ENCODE assay signal across 8 cellular contexts in the genomic region with DNA sequence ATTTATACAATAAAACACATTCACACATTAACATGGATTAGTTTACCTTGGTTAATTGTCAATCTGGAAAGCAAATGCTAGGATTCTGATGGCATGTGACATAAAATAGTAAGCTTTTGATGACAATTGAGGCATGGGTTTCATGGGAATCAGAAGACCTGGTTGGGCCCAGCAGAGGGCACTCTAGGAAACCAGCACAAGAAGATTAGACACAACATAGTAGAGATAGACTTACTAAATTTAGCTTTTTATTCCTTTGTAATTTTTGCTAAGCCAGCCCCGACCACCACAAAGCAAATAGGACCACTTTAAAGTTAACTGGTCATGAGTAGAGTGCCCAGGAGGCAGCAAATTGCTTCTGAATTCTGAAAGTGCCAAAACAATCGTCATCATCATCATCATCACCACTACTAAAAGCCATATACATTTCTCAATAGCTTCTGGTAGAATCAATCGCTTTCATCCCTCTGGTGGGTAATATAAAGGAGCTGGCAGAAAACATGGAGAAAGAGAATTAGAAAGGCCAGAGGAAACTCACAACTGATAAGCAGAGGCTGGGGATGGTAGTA.
A peak's percentile ranks its signal among the peaks of the same experiment; 100 is the strongest.
DNase-seq lines count a peak whose midpoint lies in the region; ATAC-seq and TF ChIP-seq lines count a peak whose summit lies in the region.

No MANE protein-coding gene starts in this region.

- peak; percentile 19 for DNase-seq in DMS114 treated with DMSO at 0.1 percent for 48 hours (lab: John Stamatoyannopoulos, UW; ENCODE audit: unreplicated experiment)
- DNase-seq in LHCN-M2 (ENCODE audit: low read depth) = peak; percentile 55
- DNase-seq in activated naive CD4-positive, alpha-beta T cell treated with anti-CD3 and anti-CD28 coated beads, Interleukin-2, amount 10 ng/mL, durations not matched to agents 7 days and 5 days = peak; percentile 55
- peak; percentile 12 to 29 (median 26) for DNase-seq in immature natural killer cell
- DNase-seq in thyroid gland = peak in 1 of 2 donors; percentile 11
- DNase-seq in NCI-H1694 treated with DMSO at 0.1 percent for 48 hours (lab: John Stamatoyannopoulos, UW) = no peak

- no peaks in the 10 kb centered on the region for H3K4me1 Mint-ChIP-seq in activated naive CD4-positive, alpha-beta T cell treated with anti-CD3 and anti-CD28 coated beads, Interleukin-2, amount 10 ng/mL, durations not matched to agents 7 days and 5 days
- H3K4me1 Mint-ChIP-seq in immature natural killer cell = no peaks in the 10 kb centered on the region

- WGBS in thyroid gland, 2 donors = 79 to 82% methylated on average over 3 of the region's 3 CpGs

- ATAC-seq in GM19452 (IDR thresholded peaks at IDR 0.05; ENCODE audit: unreplicated experiment) (no peak), GM18907 (IDR thresholded peaks at IDR 0.05; ENCODE audit: unreplicated experiment) (no peak)

- CTCF ChIA-PET in activated naive CD4-positive, alpha-beta T cell treated with anti-CD3 and anti-CD28 coated beads, Interleukin-2, amount 10 ng/mL, durations not matched to agents 7 days and 5 days (lab: Charles Lee) = interaction anchor here (0.8 to 4.7 kb wide), 14 partner anchors 16 to 288 kb away, joined by 3 to 106 read pairs (median 4); no protein-coding TSS in a partner anchor

- H3K4me3 ChIP-seq in thyroid gland (replicated peaks in 1 of 3) = no peak overlapping the region

- peak in 2 of 6 experiments; percentile 8 to 19 for TF ChIP-seq CTCF in thyroid gland (IDR thresholded peaks at IDR 0.05)

- no peaks in the 10 kb centered on the region for H3K27me3 ChIP-seq in thyroid gland

- H3K36me3 ChIP-seq in thyroid gland = no peaks in the 10 kb centered on the region

- H3K9me3 Mint-ChIP-seq in activated naive CD4-positive, alpha-beta T cell treated with anti-CD3 and anti-CD28 coated beads, Interleukin-2, amount 10 ng/mL, durations not matched to agents 7 days and 5 days = no peaks in the 10 kb centered on the region
- no peaks in the 10 kb centered on the region for H3K9me3 Mint-ChIP-seq in immature natural killer cell

- H3K4me3 Mint-ChIP-seq in activated naive CD4-positive, alpha-beta T cell treated with anti-CD3 and anti-CD28 coated beads, Interleukin-2, amount 10 ng/mL, durations not matched to agents 7 days and 5 days = no peak overlapping the region
- H3K4me3 Mint-ChIP-seq in immature natural killer cell = no peak overlapping the region

- H3K27me3 Mint-ChIP-seq in activated naive CD4-positive, alpha-beta T cell treated with anti-CD3 and anti-CD28 coated beads, Interleukin-2, amount 10 ng/mL, durations not matched to agents 7 days and 5 days = peaks cover 20% of the 10 kb centered on the region
- peaks cover 2 to 5% (median 2%) of the 10 kb centered on the region in 3 donors for H3K27me3 Mint-ChIP-seq in immature natural killer cell (ENCODE audit: low read depth in 3 of 3)

- peak overlapping the region; percentile 62 to 86 (median 80) for H3K27ac ChIP-seq in thyroid gland

- peaks cover 34 to 40% of the 10 kb centered on the region in 2 donors for H3K4me1 ChIP-seq in thyroid gland

- no peaks in the 10 kb centered on the region for H3K9me3 ChIP-seq in thyroid gland

- intact Hi-C loops in thyroid gland (cut with DNase I) = no loop called here

- no peaks in the 10 kb centered on the region for H3K36me3 Mint-ChIP-seq in activated naive CD4-positive, alpha-beta T cell treated with anti-CD3 and anti-CD28 coated beads, Interleukin-2, amount 10 ng/mL, durations not matched to agents 7 days and 5 days
- no peaks in the 10 kb centered on the region for H3K36me3 Mint-ChIP-seq in immature natural killer cell

- no peak overlapping the region for H3K27ac Mint-ChIP-seq in activated naive CD4-positive, alpha-beta T cell treated with anti-CD3 and anti-CD28 coated beads, Interleukin-2, amount 10 ng/mL, durations not matched to agents 7 days and 5 days
- H3K27ac Mint-ChIP-seq in immature natural killer cell = no peak overlapping the region

- no peak for TF ChIP-seq POLR2A in thyroid gland (IDR thresholded peaks at IDR 0.05)
